In the genomic region with DNA sequence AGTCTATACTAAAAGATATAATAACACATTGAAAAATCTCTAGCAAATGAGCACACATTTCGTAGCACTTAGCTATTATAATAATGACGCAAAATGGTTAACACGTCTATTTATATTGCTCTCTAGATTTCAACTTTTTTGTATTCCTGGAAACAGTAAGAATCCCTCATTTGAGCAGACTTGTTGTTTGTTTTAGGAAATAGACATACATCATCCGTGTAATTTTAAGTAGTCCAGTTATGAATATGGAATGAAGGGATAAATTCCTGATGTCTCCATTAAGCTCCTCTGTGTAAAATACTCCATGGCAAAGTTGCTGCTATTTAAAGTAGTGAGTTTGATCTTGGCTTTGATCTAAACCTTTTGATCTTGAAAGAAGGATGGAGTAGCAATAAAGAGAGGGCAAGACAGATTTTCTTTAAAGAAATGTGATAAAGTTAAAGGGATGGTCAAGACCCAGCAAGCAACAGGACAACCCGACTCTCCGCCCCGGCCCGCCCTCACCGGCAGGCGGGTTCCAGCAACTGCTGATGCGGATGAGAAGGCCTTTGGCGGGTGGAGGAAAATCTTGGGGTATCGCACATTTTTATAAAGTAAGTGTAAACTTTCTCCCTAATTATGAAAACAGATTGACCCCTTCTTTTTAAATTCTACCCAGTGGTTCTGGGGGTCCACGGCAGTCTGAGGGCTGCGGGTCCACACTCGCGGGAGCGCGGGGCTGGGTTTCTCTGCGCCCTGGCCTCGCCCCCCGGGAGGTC, we compare ENCODE assay signal across 1 cellular context.
TF ChIP-seq lines count a peak whose summit lies in the region.

No MANE protein-coding gene starts in this region.

TF ChIP-seq in HEK293, 187 proteins besides CTCF, POLR2A, EP300 and RAD21 (continued from another document):
- TF ChIP-seq, protein P1, sequence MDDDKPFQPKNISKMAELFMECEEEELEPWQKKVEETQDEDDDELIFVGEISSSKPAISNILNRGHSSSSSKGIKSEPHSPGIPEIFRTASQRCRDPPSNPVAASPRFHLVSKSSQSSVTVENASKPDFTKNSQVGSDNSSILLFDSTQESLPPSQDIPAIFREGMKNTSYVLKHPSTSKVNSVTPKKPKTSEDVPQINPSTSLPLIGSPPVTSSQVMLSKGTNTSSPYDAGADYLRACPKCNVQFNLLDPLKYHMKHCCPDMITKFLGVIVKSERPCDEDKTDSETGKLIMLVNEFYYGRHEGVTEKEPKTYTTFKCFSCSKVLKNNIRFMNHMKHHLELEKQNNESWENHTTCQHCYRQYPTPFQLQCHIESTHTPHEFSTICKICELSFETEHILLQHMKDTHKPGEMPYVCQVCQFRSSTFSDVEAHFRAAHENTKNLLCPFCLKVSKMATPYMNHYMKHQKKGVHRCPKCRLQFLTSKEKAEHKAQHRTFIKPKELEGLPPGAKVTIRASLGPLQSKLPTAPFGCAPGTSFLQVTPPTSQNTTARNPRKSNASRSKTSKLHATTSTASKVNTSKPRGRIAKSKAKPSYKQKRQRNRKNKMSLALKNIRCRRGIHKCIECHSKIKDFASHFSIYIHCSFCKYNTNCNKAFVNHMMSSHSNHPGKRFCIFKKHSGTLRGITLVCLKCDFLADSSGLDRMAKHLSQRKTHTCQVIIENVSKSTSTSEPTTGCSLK (tag by site-specific recombination; IDR thresholded peaks at IDR 0.05): no peak
- no peak for TF ChIP-seq SCRT1 (tag by site-specific recombination; IDR thresholded peaks at IDR 0.05; ENCODE audit: borderline replicate concordance)
- no peak for TF ChIP-seq ZNF664 (tag by site-specific recombination; IDR thresholded peaks at IDR 0.05)
- TF ChIP-seq ZNF621 (tag by site-specific recombination; IDR thresholded peaks at IDR 0.05): no peak
- no peak for TF ChIP-seq ZNF624 (tag by site-specific recombination; IDR thresholded peaks at IDR 0.05)
- no peak for TF ChIP-seq ZNF248 (tag by site-specific recombination; IDR thresholded peaks at IDR 0.05)
- TF ChIP-seq, protein P2, sequence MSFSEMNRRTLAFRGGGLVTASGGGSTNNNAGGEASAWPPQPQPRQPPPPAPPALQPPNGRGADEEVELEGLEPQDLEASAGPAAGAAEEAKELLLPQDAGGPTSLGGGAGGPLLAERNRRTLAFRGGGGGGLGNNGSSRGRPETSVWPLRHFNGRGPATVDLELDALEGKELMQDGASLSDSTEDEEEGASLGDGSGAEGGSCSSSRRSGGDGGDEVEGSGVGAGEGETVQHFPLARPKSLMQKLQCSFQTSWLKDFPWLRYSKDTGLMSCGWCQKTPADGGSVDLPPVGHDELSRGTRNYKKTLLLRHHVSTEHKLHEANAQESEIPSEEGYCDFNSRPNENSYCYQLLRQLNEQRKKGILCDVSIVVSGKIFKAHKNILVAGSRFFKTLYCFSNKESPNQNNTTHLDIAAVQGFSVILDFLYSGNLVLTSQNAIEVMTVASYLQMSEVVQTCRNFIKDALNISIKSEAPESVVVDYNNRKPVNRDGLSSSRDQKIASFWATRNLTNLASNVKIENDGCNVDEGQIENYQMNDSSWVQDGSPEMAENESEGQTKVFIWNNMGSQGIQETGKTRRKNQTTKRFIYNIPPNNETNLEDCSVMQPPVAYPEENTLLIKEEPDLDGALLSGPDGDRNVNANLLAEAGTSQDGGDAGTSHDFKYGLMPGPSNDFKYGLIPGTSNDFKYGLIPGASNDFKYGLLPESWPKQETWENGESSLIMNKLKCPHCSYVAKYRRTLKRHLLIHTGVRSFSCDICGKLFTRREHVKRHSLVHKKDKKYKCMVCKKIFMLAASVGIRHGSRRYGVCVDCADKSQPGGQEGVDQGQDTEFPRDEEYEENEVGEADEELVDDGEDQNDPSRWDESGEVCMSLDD (tag by site-specific recombination; IDR thresholded peaks at IDR 0.05): 0 out of 2 replicates have a peak, but pooled peaks have one; percentile 40
- TF ChIP-seq, protein P3, sequence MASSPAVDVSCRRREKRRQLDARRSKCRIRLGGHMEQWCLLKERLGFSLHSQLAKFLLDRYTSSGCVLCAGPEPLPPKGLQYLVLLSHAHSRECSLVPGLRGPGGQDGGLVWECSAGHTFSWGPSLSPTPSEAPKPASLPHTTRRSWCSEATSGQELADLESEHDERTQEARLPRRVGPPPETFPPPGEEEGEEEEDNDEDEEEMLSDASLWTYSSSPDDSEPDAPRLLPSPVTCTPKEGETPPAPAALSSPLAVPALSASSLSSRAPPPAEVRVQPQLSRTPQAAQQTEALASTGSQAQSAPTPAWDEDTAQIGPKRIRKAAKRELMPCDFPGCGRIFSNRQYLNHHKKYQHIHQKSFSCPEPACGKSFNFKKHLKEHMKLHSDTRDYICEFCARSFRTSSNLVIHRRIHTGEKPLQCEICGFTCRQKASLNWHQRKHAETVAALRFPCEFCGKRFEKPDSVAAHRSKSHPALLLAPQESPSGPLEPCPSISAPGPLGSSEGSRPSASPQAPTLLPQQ (tag by site-specific recombination; IDR thresholded peaks at IDR 0.05): no peak
- no peak for TF ChIP-seq ZNF701 (tag by site-specific recombination; IDR thresholded peaks at IDR 0.05)
- no peak for TF ChIP-seq ZNF274 (IDR thresholded peaks at IDR 0.05; ENCODE audit: low read length)
- no peak for TF ChIP-seq ZNF274 (tag by site-specific recombination; IDR thresholded peaks at IDR 0.05; ENCODE audit: borderline replicate concordance)
- TF ChIP-seq ZNF202 (tag by site-specific recombination; IDR thresholded peaks at IDR 0.05; ENCODE audit: borderline replicate concordance): no peak
- no peak for TF ChIP-seq ZNF510 (tag by site-specific recombination; IDR thresholded peaks at IDR 0.05; ENCODE audit: insufficient replicate concordance)
- TF ChIP-seq ZNF76 (tag by site-specific recombination; IDR thresholded peaks at IDR 0.05; ENCODE audit: borderline replicate concordance, low read depth): no peak
- TF ChIP-seq ZNF140 (tag by site-specific recombination; IDR thresholded peaks at IDR 0.05): no peak
- peak; percentile 32; the same call in 1 of the 2 replicates for TF ChIP-seq ZNF366 (tag by site-specific recombination; conservative IDR thresholded peaks at IDR 0.05)
- TF ChIP-seq, protein P4, sequence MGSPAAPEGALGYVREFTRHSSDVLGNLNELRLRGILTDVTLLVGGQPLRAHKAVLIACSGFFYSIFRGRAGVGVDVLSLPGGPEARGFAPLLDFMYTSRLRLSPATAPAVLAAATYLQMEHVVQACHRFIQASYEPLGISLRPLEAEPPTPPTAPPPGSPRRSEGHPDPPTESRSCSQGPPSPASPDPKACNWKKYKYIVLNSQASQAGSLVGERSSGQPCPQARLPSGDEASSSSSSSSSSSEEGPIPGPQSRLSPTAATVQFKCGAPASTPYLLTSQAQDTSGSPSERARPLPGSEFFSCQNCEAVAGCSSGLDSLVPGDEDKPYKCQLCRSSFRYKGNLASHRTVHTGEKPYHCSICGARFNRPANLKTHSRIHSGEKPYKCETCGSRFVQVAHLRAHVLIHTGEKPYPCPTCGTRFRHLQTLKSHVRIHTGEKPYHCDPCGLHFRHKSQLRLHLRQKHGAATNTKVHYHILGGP (tag by site-specific recombination; IDR thresholded peaks at IDR 0.05): no peak
- TF ChIP-seq, protein P5, sequence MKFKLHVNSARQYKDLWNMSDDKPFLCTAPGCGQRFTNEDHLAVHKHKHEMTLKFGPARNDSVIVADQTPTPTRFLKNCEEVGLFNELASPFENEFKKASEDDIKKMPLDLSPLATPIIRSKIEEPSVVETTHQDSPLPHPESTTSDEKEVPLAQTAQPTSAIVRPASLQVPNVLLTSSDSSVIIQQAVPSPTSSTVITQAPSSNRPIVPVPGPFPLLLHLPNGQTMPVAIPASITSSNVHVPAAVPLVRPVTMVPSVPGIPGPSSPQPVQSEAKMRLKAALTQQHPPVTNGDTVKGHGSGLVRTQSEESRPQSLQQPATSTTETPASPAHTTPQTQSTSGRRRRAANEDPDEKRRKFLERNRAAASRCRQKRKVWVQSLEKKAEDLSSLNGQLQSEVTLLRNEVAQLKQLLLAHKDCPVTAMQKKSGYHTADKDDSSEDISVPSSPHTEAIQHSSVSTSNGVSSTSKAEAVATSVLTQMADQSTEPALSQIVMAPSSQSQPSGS (tag by site-specific recombination; IDR thresholded peaks at IDR 0.05; ENCODE audit: low read depth): no peak
- TF ChIP-seq KLF10 (tag by site-specific recombination; IDR thresholded peaks at IDR 0.05): no peak
- no peak for TF ChIP-seq GFI1B (tag by site-specific recombination; IDR thresholded peaks at IDR 0.05)
- TF ChIP-seq ZNF169 (tag by site-specific recombination; IDR thresholded peaks at IDR 0.05): no peak
- peak; percentile 65 for TF ChIP-seq SP3 (tag by site-specific recombination; IDR thresholded peaks at IDR 0.05)
